Comparison of ENCODE assay signal across 19 cellular contexts in the genomic region with DNA sequence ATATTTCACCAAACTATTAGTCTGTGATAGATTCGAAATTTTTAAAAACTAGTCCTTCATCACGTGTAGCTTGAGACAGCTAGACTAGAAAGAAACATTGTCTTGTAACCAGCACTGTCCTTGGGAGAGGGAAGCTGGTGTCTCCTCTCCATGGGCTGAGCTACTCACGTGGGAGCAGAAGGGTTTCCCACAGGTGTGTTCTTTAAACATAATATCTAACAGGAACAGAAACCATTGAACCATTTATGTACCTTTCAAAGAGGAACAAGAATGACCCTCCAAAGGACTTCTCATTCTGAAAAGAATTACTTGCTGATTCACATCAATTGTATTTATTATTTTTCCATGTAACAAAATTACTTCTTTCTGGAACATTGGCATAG.
DNase-seq lines count a peak whose midpoint lies in the region; ATAC-seq and TF ChIP-seq lines count a peak whose summit lies in the region.
"Had no signal": no experiment of that assay in that cellular context is flagged by ENCODE, and none has a peak within 500 bp of the region (broad histone marks: within the 10 kb centered on the region; RNA-seq: fewer than 3 reads in every experiment).

No MANE protein-coding gene starts in this region.

- CTCF ChIA-PET in activated CD8-positive, alpha-beta T cell treated with anti-CD3 and anti-CD28 coated beads for 36 hours (lab: Charles Lee), result interaction anchor here (0.8 to 2.1 kb wide), 8 partner anchors 13 to 241 kb away, joined by 3 to 11 read pairs (median 4); no protein-coding TSS in a partner anchor
- CTCF ChIA-PET in activated CD8-positive, alpha-beta T cell treated with anti-CD3 and anti-CD28 coated beads, Interleukin-2, amount 10 ng/mL, durations not matched to agents 7 days and 5 days (lab: Charles Lee), result interaction anchor here (1.0 to 1.6 kb wide), 6 partner anchors 10 to 163 kb away, joined by 3 to 4 read pairs (median 4); no protein-coding TSS in a partner anchor

- intact Hi-C loops in activated CD8-positive, alpha-beta T cell treated with anti-CD3 and anti-CD28 coated beads for 36 hours (cut with micrococcal nuclease), result no loop called here

- H3K4me1 Mint-ChIP-seq in activated CD8-positive, alpha-beta T cell treated with anti-CD3 and anti-CD28 coated beads for 36 hours (ENCODE audit: low read depth), result peaks cover 26% of the 10 kb centered on the region
- peaks cover 13% of the 10 kb centered on the region for H3K4me1 Mint-ChIP-seq in activated CD8-positive, alpha-beta T cell treated with anti-CD3 and anti-CD28 coated beads, Interleukin-2, amount 10 ng/mL, durations not matched to agents 7 days and 5 days (ENCODE audit: low read depth)
- H3K4me1 Mint-ChIP-seq in stimulated activated memory B cell treated with anti-CD40 and anti-IgM and Interleukin-4, amounts not matched to agents 10 μg/mL and 1 μg/mL and 100 μg/mL, for 72 hours, result peaks cover 37% of the 10 kb centered on the region

- no peaks in the 10 kb centered on the region for H3K27me3 Mint-ChIP-seq in activated CD8-positive, alpha-beta T cell treated with anti-CD3 and anti-CD28 coated beads for 36 hours
- no peaks in the 10 kb centered on the region for H3K27me3 Mint-ChIP-seq in activated CD8-positive, alpha-beta T cell treated with anti-CD3 and anti-CD28 coated beads, Interleukin-2, amount 10 ng/mL, durations not matched to agents 7 days and 5 days (ENCODE audit: low read depth)
- no peaks in the 10 kb centered on the region for H3K27me3 Mint-ChIP-seq in stimulated activated memory B cell treated with anti-CD40 and anti-IgM and Interleukin-4, amounts not matched to agents 10 μg/mL and 1 μg/mL and 100 μg/mL, for 72 hours

- DNase-seq in activated CD8-positive, alpha-beta T cell treated with anti-CD3 and anti-CD28 coated beads for 36 hours, result no peak
- no peak for DNase-seq in activated CD8-positive, alpha-beta T cell treated with anti-CD3 and anti-CD28 coated beads, Interleukin-2, amount 10 ng/mL, durations not matched to agents 7 days and 5 days
- DNase-seq in activated CD4-positive, alpha-beta T cell treated with anti-CD3 and anti-CD28 coated beads, Interleukin-2, amount 50 U/mL, for 4 hours, result no peak
- no peak for DNase-seq in NCI-H146 treated with DMSO at 0.1 percent for 48 hours (lab: John Stamatoyannopoulos, UW; ENCODE audit: unreplicated experiment)
- no peak for DNase-seq in NCI-H2029 treated with DMSO at 0.1 percent for 48 hours (lab: John Stamatoyannopoulos, UW)
- DNase-seq: BE2C; dermis blood vessel endothelial cell; foreskin keratinocyte; NCI-H1048; NCI-H524 treated with DMSO at 0.1 percent for 48 hours; psoas muscle; SHP77 treated with DMSO at 0.1 percent for 48 hours; stimulated activated CD8-positive, alpha-beta memory T cell treated with anti-CD3 and anti-CD28 coated beads, Interleukin-4, amount 100 ng/mL, for 48 hours; WERI-Rb-1 had no signal

- H3K4me3 Mint-ChIP-seq in activated CD8-positive, alpha-beta T cell treated with anti-CD3 and anti-CD28 coated beads for 36 hours, result no peak overlapping the region
- no peak overlapping the region for H3K4me3 Mint-ChIP-seq in activated CD8-positive, alpha-beta T cell treated with anti-CD3 and anti-CD28 coated beads, Interleukin-2, amount 10 ng/mL, durations not matched to agents 7 days and 5 days
- H3K4me3 Mint-ChIP-seq in stimulated activated memory B cell treated with anti-CD40 and anti-IgM and Interleukin-4, amounts not matched to agents 10 μg/mL and 1 μg/mL and 100 μg/mL, for 72 hours, result no peak overlapping the region
- H3K4me3 Mint-ChIP-seq: mesothelial cell of epicardium; T-helper 1 cell treated with Interleukin-12 subunit alpha and Interleukin-12 subunit beta and Interleukin-4 antibody, amounts not matched to agents 30 μg/mL and 1 μg/mL, for 36 hours had no signal

- H3K9me3 Mint-ChIP-seq in activated CD8-positive, alpha-beta T cell treated with anti-CD3 and anti-CD28 coated beads for 36 hours, result no peaks in the 10 kb centered on the region
- H3K9me3 Mint-ChIP-seq in activated CD8-positive, alpha-beta T cell treated with anti-CD3 and anti-CD28 coated beads, Interleukin-2, amount 10 ng/mL, durations not matched to agents 7 days and 5 days (ENCODE audit: insufficient read depth), result no peaks in the 10 kb centered on the region
- H3K9me3 Mint-ChIP-seq in stimulated activated memory B cell treated with anti-CD40 and anti-IgM and Interleukin-4, amounts not matched to agents 10 μg/mL and 1 μg/mL and 100 μg/mL, for 72 hours, result no peaks in the 10 kb centered on the region
- H3K9me3 Mint-ChIP-seq: T-helper 1 cell treated with Interleukin-12 subunit alpha and Interleukin-12 subunit beta and Interleukin-4 antibody, amounts not matched to agents 30 μg/mL and 1 μg/mL, for 36 hours had no signal

- peak overlapping the region; percentile 79 for H3K27ac Mint-ChIP-seq in activated CD8-positive, alpha-beta T cell treated with anti-CD3 and anti-CD28 coated beads for 36 hours
- H3K27ac Mint-ChIP-seq in activated CD8-positive, alpha-beta T cell treated with anti-CD3 and anti-CD28 coated beads, Interleukin-2, amount 10 ng/mL, durations not matched to agents 7 days and 5 days, result no peak overlapping the region
- H3K27ac Mint-ChIP-seq in stimulated activated memory B cell treated with anti-CD40 and anti-IgM and Interleukin-4, amounts not matched to agents 10 μg/mL and 1 μg/mL and 100 μg/mL, for 72 hours, result peak overlapping the region; percentile 51
- H3K27ac Mint-ChIP-seq: mesothelial cell of epicardium; T-helper 1 cell treated with Interleukin-12 subunit alpha and Interleukin-12 subunit beta and Interleukin-4 antibody, amounts not matched to agents 30 μg/mL and 1 μg/mL, for 36 hours had no signal

- no peak for ATAC-seq in activated CD8-positive, alpha-beta T cell treated with anti-CD3 and anti-CD28 coated beads for 36 hours
- no peak for ATAC-seq in activated CD8-positive, alpha-beta T cell treated with anti-CD3 and anti-CD28 coated beads, Interleukin-2, amount 10 ng/mL, durations not matched to agents 7 days and 5 days
- ATAC-seq in GM21529 (IDR thresholded peaks at IDR 0.05; ENCODE audit: unreplicated experiment) (peak; percentile 62), HG03442 (IDR thresholded peaks at IDR 0.05; ENCODE audit: unreplicated experiment) (peak; percentile 49)
- peak; percentile 80 for ATAC-seq in stimulated activated memory B cell treated with anti-CD40 and anti-IgM and Interleukin-4, amounts not matched to agents 10 μg/mL and 1 μg/mL and 100 μg/mL, for 72 hours
- ATAC-seq: foreskin keratinocyte, psoas muscle had no signal

- no peak for TF ChIP-seq CTCF in activated CD8-positive, alpha-beta T cell treated with anti-CD3 and anti-CD28 coated beads for 36 hours (IDR thresholded peaks at IDR 0.05)

- H3K36me3 Mint-ChIP-seq in activated CD8-positive, alpha-beta T cell treated with anti-CD3 and anti-CD28 coated beads for 36 hours (ENCODE audit: low read depth), result peaks cover 63% of the 10 kb centered on the region
- H3K36me3 Mint-ChIP-seq in activated CD8-positive, alpha-beta T cell treated with anti-CD3 and anti-CD28 coated beads, Interleukin-2, amount 10 ng/mL, durations not matched to agents 7 days and 5 days (ENCODE audit: low read depth), result peaks cover 28% of the 10 kb centered on the region
- H3K36me3 Mint-ChIP-seq in stimulated activated memory B cell treated with anti-CD40 and anti-IgM and Interleukin-4, amounts not matched to agents 10 μg/mL and 1 μg/mL and 100 μg/mL, for 72 hours, result peaks cover 70% of the 10 kb centered on the region

- POLR2A ChIA-PET in activated CD8-positive, alpha-beta T cell treated with anti-CD3 and anti-CD28 coated beads for 36 hours (lab: Charles Lee), result interaction anchor here (0.8 to 1.2 kb wide), 2 partner anchors 30 to 145 kb away, joined by 3 to 5 read pairs; no protein-coding TSS in a partner anchor
- POLR2A ChIA-PET in activated CD8-positive, alpha-beta T cell treated with anti-CD3 and anti-CD28 coated beads, Interleukin-2, amount 10 ng/mL, durations not matched to agents 7 days and 5 days (lab: Charles Lee), result no interaction called here

Comparison
In these comparisons a context has a peak if more than half of its experiments do, and no peak if none do; other contexts are left out.
1. ATAC-seq: peak in GM21529 (single experiment), HG03442 (single experiment) and stimulated activated memory B cell treated with anti-CD40 and anti-IgM and Interleukin-4, amounts not matched to agents 10 μg/mL and 1 μg/mL and 100 μg/mL, for 72 hours (single experiment); none in activated CD8-positive, alpha-beta T cell treated with anti-CD3 and anti-CD28 coated beads for 36 hours (single experiment) and activated CD8-positive, alpha-beta T cell treated with anti-CD3 and anti-CD28 coated beads, Interleukin-2, amount 10 ng/mL, durations not matched to agents 7 days and 5 days (single experiment).